In genomic region chr19:44626067-44626624, GRCh38 we compare ENCODE assay signal across 2 cellular contexts.
TF ChIP-seq lines count a peak whose summit lies in the region.

No MANE protein-coding gene starts in this region.

TF ChIP-seq in A549, 52 proteins besides CTCF, POLR2A, EP300 and RAD21:
- 0 out of 3 replicates have a peak, but pooled peaks have one; percentile 39 for TF ChIP-seq SMC3 (IDR thresholded peaks at IDR 0.05)
- TF ChIP-seq, protein P1, sequence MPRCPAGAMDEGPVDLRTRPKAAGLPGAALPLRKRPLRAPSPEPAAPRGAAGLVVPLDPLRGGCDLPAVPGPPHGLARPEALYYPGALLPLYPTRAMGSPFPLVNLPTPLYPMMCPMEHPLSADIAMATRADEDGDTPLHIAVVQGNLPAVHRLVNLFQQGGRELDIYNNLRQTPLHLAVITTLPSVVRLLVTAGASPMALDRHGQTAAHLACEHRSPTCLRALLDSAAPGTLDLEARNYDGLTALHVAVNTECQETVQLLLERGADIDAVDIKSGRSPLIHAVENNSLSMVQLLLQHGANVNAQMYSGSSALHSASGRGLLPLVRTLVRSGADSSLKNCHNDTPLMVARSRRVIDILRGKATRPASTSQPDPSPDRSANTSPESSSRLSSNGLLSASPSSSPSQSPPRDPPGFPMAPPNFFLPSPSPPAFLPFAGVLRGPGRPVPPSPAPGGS (IDR thresholded peaks at IDR 0.05) = peak; percentile 71; the same call in 1 of the 3 replicates
- TF ChIP-seq, protein P2, sequence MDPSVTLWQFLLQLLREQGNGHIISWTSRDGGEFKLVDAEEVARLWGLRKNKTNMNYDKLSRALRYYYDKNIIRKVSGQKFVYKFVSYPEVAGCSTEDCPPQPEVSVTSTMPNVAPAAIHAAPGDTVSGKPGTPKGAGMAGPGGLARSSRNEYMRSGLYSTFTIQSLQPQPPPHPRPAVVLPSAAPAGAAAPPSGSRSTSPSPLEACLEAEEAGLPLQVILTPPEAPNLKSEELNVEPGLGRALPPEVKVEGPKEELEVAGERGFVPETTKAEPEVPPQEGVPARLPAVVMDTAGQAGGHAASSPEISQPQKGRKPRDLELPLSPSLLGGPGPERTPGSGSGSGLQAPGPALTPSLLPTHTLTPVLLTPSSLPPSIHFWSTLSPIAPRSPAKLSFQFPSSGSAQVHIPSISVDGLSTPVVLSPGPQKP (IDR thresholded peaks at IDR 0.05; ENCODE audit: low read depth, low read length) = no peak
- TF ChIP-seq NPAS2 (CRISPR knock-in tag; IDR thresholded peaks at IDR 0.05; ENCODE audit: borderline replicate concordance) = no peak
- peak; percentile 89 for TF ChIP-seq ZFP36 (IDR thresholded peaks at IDR 0.05; ENCODE audit: borderline replicate concordance, partially characterized antibody)
- peak in 1 of 2 experiments; percentile 55; a peak in 1 of 4 replicates for TF ChIP-seq CEBPB (IDR thresholded peaks at IDR 0.05)
- peak; percentile 81 for TF ChIP-seq MAX (IDR thresholded peaks at IDR 0.05)
- TF ChIP-seq, protein P3, sequence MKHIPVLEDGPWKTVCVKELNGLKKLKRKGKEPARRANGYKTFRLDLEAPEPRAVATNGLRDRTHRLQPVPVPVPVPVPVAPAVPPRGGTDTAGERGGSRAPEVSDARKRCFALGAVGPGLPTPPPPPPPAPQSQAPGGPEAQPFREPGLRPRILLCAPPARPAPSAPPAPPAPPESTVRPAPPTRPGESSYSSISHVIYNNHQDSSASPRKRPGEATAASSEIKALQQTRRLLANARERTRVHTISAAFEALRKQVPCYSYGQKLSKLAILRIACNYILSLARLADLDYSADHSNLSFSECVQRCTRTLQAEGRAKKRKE (CRISPR knock-in tag; IDR thresholded peaks at IDR 0.05; ENCODE audit: low read depth) = no peak
- peak; percentile 67; the same call in 1 of the 2 replicates for TF ChIP-seq FOSL2 (IDR thresholded peaks at IDR 0.05)
- peak; percentile 85 for TF ChIP-seq FOSL2 (CRISPR knock-in tag; IDR thresholded peaks at IDR 0.05)
- TF ChIP-seq, protein P4, sequence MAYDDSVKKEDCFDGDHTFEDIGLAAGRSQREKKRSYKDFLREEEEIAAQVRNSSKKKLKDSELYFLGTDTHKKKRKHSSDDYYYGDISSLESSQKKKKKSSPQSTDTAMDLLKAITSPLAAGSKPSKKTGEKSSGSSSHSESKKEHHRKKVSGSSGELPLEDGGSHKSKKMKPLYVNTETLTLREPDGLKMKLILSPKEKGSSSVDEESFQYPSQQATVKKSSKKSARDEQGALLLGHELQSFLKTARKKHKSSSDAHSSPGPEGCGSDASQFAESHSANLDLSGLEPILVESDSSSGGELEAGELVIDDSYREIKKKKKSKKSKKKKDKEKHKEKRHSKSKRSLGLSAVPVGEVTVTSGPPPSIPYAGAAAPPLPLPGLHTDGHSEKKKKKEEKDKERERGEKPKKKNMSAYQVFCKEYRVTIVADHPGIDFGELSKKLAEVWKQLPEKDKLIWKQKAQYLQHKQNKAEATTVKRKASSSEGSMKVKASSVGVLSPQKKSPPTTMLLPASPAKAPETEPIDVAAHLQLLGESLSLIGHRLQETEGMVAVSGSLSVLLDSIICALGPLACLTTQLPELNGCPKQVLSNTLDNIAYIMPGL (CRISPR knock-in tag; IDR thresholded peaks at IDR 0.05; ENCODE audit: borderline replicate concordance) = no peak
- TF ChIP-seq EHF (CRISPR knock-in tag; IDR thresholded peaks at IDR 0.05) = no peak
- no peak for TF ChIP-seq CHD4 (IDR thresholded peaks at IDR 0.05; ENCODE audit: borderline replicate concordance)
- TF ChIP-seq RARB (CRISPR knock-in tag; IDR thresholded peaks at IDR 0.05) = no peak
- TF ChIP-seq JUN (IDR thresholded peaks at IDR 0.05) = peak in 1 of 2 experiments; percentile 59; a peak in 2 of 5 replicates
- no peak for TF ChIP-seq E2F6 (IDR thresholded peaks at IDR 0.05; ENCODE audit: borderline replicate concordance, low read depth)
- TF ChIP-seq TP53 (CRISPR knock-in tag; IDR thresholded peaks at IDR 0.05) = no peak
- peak; percentile 86; the same call in 1 of the 2 replicates for TF ChIP-seq GATA3 (IDR thresholded peaks at IDR 0.05; ENCODE audit: borderline replicate concordance)
- TF ChIP-seq FOSB (CRISPR knock-in tag; IDR thresholded peaks at IDR 0.05) = no peak
- no peak for TF ChIP-seq POLR2AphosphoS2 (conservative IDR thresholded peaks at IDR 0.05; ENCODE audit: low read length)
- no peak for TF ChIP-seq HOXB13 (CRISPR knock-in tag; IDR thresholded peaks at IDR 0.05; ENCODE audit: low read depth)
- no peak for TF ChIP-seq EHMT2 (IDR thresholded peaks at IDR 0.05; ENCODE audit: low read depth)
- no peak for TF ChIP-seq HOXA7 (CRISPR knock-in tag; IDR thresholded peaks at IDR 0.05)
- TF ChIP-seq ESRRA (IDR thresholded peaks at IDR 0.05; ENCODE audit: borderline replicate concordance, low read length) = no peak
- no peak for TF ChIP-seq KDM1A (IDR thresholded peaks at IDR 0.05; ENCODE audit: low read depth)
- TF ChIP-seq JUNB (IDR thresholded peaks at IDR 0.05) = peak; percentile 79
- TF ChIP-seq RNF2 (IDR thresholded peaks at IDR 0.05; ENCODE audit: borderline replicate concordance, low read depth) = no peak
- no peak for TF ChIP-seq HOXB5 (CRISPR knock-in tag; IDR thresholded peaks at IDR 0.05)
- TF ChIP-seq PBX3 (IDR thresholded peaks at IDR 0.05) = peak; percentile 75
TF ChIP-seq in A549: peak in this region for 10.

TF ChIP-seq in IMR-90, 13 proteins besides CTCF, POLR2A, EP300 and RAD21:
- TF ChIP-seq CEBPB (IDR thresholded peaks at IDR 0.05; ENCODE audit: low read depth, low read length) (0 out of 2 replicates have a peak, but pooled peaks have one; percentile 25), RFX5 (IDR thresholded peaks at IDR 0.05; ENCODE audit: low read depth, low read length) (no peak), BHLHE40 (IDR thresholded peaks at IDR 0.05; ENCODE audit: low read depth, low read length) (peak; percentile 34), FOS (IDR thresholded peaks at IDR 0.05; ENCODE audit: low read depth, low read length) (peak; percentile 71), USF2 (IDR thresholded peaks at IDR 0.05; ENCODE audit: low read depth, low read length) (peak; percentile 52; the same call in 1 of the 2 replicates), MAFK (IDR thresholded peaks at IDR 0.05; ENCODE audit: low read depth, low read length) (no peak), SMC3 (IDR thresholded peaks at IDR 0.05; ENCODE audit: low read depth, low read length) (no peak; the same call in 1 of the 2 replicates), MXI1 (IDR thresholded peaks at IDR 0.05; ENCODE audit: borderline replicate concordance, low read depth, low read length) (no peak), CHD1 (IDR thresholded peaks at IDR 0.05; ENCODE audit: low read depth, low read length) (no peak), MAZ (IDR thresholded peaks at IDR 0.05; ENCODE audit: borderline replicate concordance, low read depth, low read length) (no peak), RCOR1 (IDR thresholded peaks at IDR 0.05; ENCODE audit: insufficient replicate concordance, low read length) (peak; percentile 42)
- TF ChIP-seq, protein P2 (IDR thresholded peaks at IDR 0.05; ENCODE audit: borderline replicate concordance, low read depth, low read length) = no peak
